ENCODE assay signal across 1 cellular context in genomic region chr6:7312616-7313504, GRCh38.
A peak's percentile ranks its signal among the peaks of the same experiment; 100 is the strongest.
TF ChIP-seq lines count a peak whose summit lies in the region.

TSS of gene SSR1 (minus strand) at chr6:7313199. CDS start at chr6:7313120, 79 bp downstream.

TF ChIP-seq in HepG2, 621 proteins besides CTCF, POLR2A, EP300 and RAD21 (continued from another document and continues in another):
- peak; percentile 93 for TF ChIP-seq ZNF574 (CRISPR knock-in tag; IDR thresholded peaks at IDR 0.05)
- TF ChIP-seq SP140L (CRISPR knock-in tag; IDR thresholded peaks at IDR 0.05; ENCODE audit: borderline replicate concordance), result peak; percentile 34; the same call in 1 of the 2 replicates
- TF ChIP-seq ZBTB3 (CRISPR knock-in tag; IDR thresholded peaks at IDR 0.05; ENCODE audit: borderline replicate concordance, low read depth), result no peak; the same call in 1 of the 2 replicates
- no peak for TF ChIP-seq U2AF2 (IDR thresholded peaks at IDR 0.05; ENCODE audit: low read depth, low read length)
- peak; percentile 68; the same call in 1 of the 2 replicates for TF ChIP-seq GFI1 (CRISPR knock-in tag; IDR thresholded peaks at IDR 0.05; ENCODE audit: borderline replicate concordance)
- peak; percentile 83 for TF ChIP-seq PHF20 (CRISPR knock-in tag; IDR thresholded peaks at IDR 0.05)
- no peak for TF ChIP-seq ZNF672 (CRISPR knock-in tag; IDR thresholded peaks at IDR 0.05)
- TF ChIP-seq ZNF263 (CRISPR knock-in tag; IDR thresholded peaks at IDR 0.05), result peak; percentile 75
- TF ChIP-seq UBTF (CRISPR knock-in tag; IDR thresholded peaks at IDR 0.05), result peak; percentile 94
- TF ChIP-seq SP2 (CRISPR knock-in tag; IDR thresholded peaks at IDR 0.05), result peak; percentile 65
- TF ChIP-seq SP4 (CRISPR knock-in tag; IDR thresholded peaks at IDR 0.05), result peak; percentile 96
- TF ChIP-seq ZBTB8A (CRISPR knock-in tag; IDR thresholded peaks at IDR 0.05; ENCODE audit: borderline replicate concordance, low read depth), result no peak; the same call in 1 of the 2 replicates
- no peak for TF ChIP-seq NFE2L1 (CRISPR knock-in tag; IDR thresholded peaks at IDR 0.05; ENCODE audit: borderline replicate concordance)
- peak; percentile 91 for TF ChIP-seq ZBTB25 (CRISPR knock-in tag; IDR thresholded peaks at IDR 0.05)
- TF ChIP-seq ZNF841 (CRISPR knock-in tag; IDR thresholded peaks at IDR 0.05; ENCODE audit: borderline replicate concordance), result no peak
- TF ChIP-seq TEAD3 (CRISPR knock-in tag; optimal IDR thresholded peaks at IDR 0.05; ENCODE audit: borderline replicate concordance), result peak; percentile 74
- no peak for TF ChIP-seq HHEX (CRISPR knock-in tag; IDR thresholded peaks at IDR 0.05)
- 0 out of 2 replicates have a peak, but pooled peaks have one; percentile 26 for TF ChIP-seq ZNF740 (CRISPR knock-in tag; IDR thresholded peaks at IDR 0.05)
- TF ChIP-seq SIN3B (IDR thresholded peaks at IDR 0.05; ENCODE audit: low read length), result peak; percentile 23; the same call in 1 of the 2 replicates
- 0 out of 2 replicates have a peak, but pooled peaks have one; percentile 18 for TF ChIP-seq HMG20A (CRISPR knock-in tag; IDR thresholded peaks at IDR 0.05; ENCODE audit: borderline replicate concordance)
- peak; percentile 91; the same call in 1 of the 2 replicates for TF ChIP-seq ZNF350 (CRISPR knock-in tag; IDR thresholded peaks at IDR 0.05; ENCODE audit: borderline replicate concordance, low read depth)
- TF ChIP-seq NRL (CRISPR knock-in tag; IDR thresholded peaks at IDR 0.05; ENCODE audit: borderline replicate concordance), result peak; percentile 88; the same call in 1 of the 2 replicates
- peak; percentile 96 for TF ChIP-seq REPIN1 (CRISPR knock-in tag; IDR thresholded peaks at IDR 0.05; ENCODE audit: borderline replicate concordance, low read depth)
- peak; percentile 23; the same call in 1 of the 2 replicates for TF ChIP-seq ZNF646 (CRISPR knock-in tag; IDR thresholded peaks at IDR 0.05)
- TF ChIP-seq BORCS8-MEF2B (CRISPR knock-in tag; IDR thresholded peaks at IDR 0.05), result peak; percentile 76; the same call in 1 of the 2 replicates
- TF ChIP-seq ZNF619 (CRISPR knock-in tag; IDR thresholded peaks at IDR 0.05), result peak; percentile 94; the same call in 1 of the 2 replicates
- no peak for TF ChIP-seq SNAI1 (CRISPR knock-in tag; IDR thresholded peaks at IDR 0.05; ENCODE audit: borderline replicate concordance)
- TF ChIP-seq NR2F1 (CRISPR knock-in tag; IDR thresholded peaks at IDR 0.05), result no peak; a peak in 1 of 4 replicates
- TF ChIP-seq SRSF4 (IDR thresholded peaks at IDR 0.05; ENCODE audit: low read depth, low read length, poor library complexity, severe bottlenecking), result no peak
- TF ChIP-seq ZNF121 (CRISPR knock-in tag; IDR thresholded peaks at IDR 0.05), result peak; percentile 59
- TF ChIP-seq THAP7 (CRISPR knock-in tag; IDR thresholded peaks at IDR 0.05), result peak; percentile 22; the same call in 1 of the 2 replicates
- TF ChIP-seq GMEB2 (CRISPR knock-in tag; IDR thresholded peaks at IDR 0.05; ENCODE audit: low read depth), result peak; percentile 94
- TF ChIP-seq WIZ (CRISPR knock-in tag; IDR thresholded peaks at IDR 0.05), result peak; percentile 93
- peak; percentile 68; the same call in 1 of the 2 replicates for TF ChIP-seq SIX4 (CRISPR knock-in tag; IDR thresholded peaks at IDR 0.05)
- no peak for TF ChIP-seq SCMH1 (CRISPR knock-in tag; IDR thresholded peaks at IDR 0.05; ENCODE audit: borderline replicate concordance)
- TF ChIP-seq ZNF18 (CRISPR knock-in tag; IDR thresholded peaks at IDR 0.05; ENCODE audit: insufficient replicate concordance), result peak; percentile 87
- TF ChIP-seq ZBTB42 (CRISPR knock-in tag; IDR thresholded peaks at IDR 0.05), result peak; percentile 86
- peak; percentile 99 for TF ChIP-seq DMTF1 (CRISPR knock-in tag; IDR thresholded peaks at IDR 0.05)
- TF ChIP-seq ZNF552 (CRISPR knock-in tag; IDR thresholded peaks at IDR 0.05; ENCODE audit: borderline replicate concordance), result peak; percentile 82
- TF ChIP-seq SPEN (CRISPR knock-in tag; IDR thresholded peaks at IDR 0.05; ENCODE audit: low read depth), result peak; percentile 99
- peak; percentile 55 for TF ChIP-seq TSC22D2 (CRISPR knock-in tag; IDR thresholded peaks at IDR 0.05; ENCODE audit: borderline replicate concordance)
- TF ChIP-seq ZNF224 (CRISPR knock-in tag; IDR thresholded peaks at IDR 0.05), result 0 out of 2 replicates have a peak, but pooled peaks have one; percentile 34
- peak; percentile 62 for TF ChIP-seq MED8 (CRISPR knock-in tag; IDR thresholded peaks at IDR 0.05; ENCODE audit: insufficient replicate concordance)
